ENCODE assay signal across 13 cellular contexts in genomic region chr17:27531469-27531948, GRCh38.
DNase-seq lines count a peak whose midpoint lies in the region; ATAC-seq and TF ChIP-seq lines count a peak whose summit lies in the region.
"Had no signal": no experiment of that assay in that cellular context is flagged by ENCODE, and none has a peak within 500 bp of the region (broad histone marks: within the 10 kb centered on the region; RNA-seq: fewer than 3 reads in every experiment).

No MANE protein-coding gene starts in this region.

- H3K36me3 ChIP-seq in breast epithelium: no peaks in the 10 kb centered on the region
- H3K36me3 ChIP-seq in mammary epithelial cell (ENCODE audit: insufficient read depth, low read length): no peaks in the 10 kb centered on the region
- H3K36me3 ChIP-seq in upper lobe of right lung: no peaks in the 10 kb centered on the region
- H3K36me3 ChIP-seq: heart left ventricle had no signal

- no peaks in the 10 kb centered on the region for H3K27me3 ChIP-seq in breast epithelium
- H3K27me3 ChIP-seq in mammary epithelial cell (ENCODE audit: insufficient read depth, low read length): peaks cover 3% of the 10 kb centered on the region
- no peaks in the 10 kb centered on the region for H3K27me3 ChIP-seq in layer of hippocampus (ENCODE audit: control insufficient read depth, insufficient read depth, low read length)
- H3K27me3 ChIP-seq in upper lobe of right lung: no peaks in the 10 kb centered on the region
- H3K27me3 ChIP-seq: heart left ventricle had no signal

- TF ChIP-seq CTCF in breast epithelium (IDR thresholded peaks at IDR 0.05) (no peak), mammary epithelial cell (conservative IDR thresholded peaks at IDR 0.05 in 1 of 2, IDR thresholded peaks at IDR 0.05 in 1 of 2; ENCODE audit: extremely low read depth in 1 of 2, insufficient read depth in 1 of 2, low read depth in 1 of 2, low read length in 2 of 2) (no peak), upper lobe of right lung (IDR thresholded peaks at IDR 0.05) (no peak)

- H3K9ac ChIP-seq in mammary epithelial cell (ENCODE audit: insufficient read depth, low read length): no peak overlapping the region

- dilution Hi-C loops in mammary epithelial cell (cut with HindIII; ENCODE audit: low sequenced_read_pairs): no loop called here

- no peak overlapping the region for H3K4me3 ChIP-seq in breast epithelium
- H3K4me3 ChIP-seq in mammary epithelial cell (replicated peaks in 1 of 3; ENCODE audit: insufficient read depth in 1 of 3, low read depth in 2 of 3, low read length in 3 of 3): no peak overlapping the region
- H3K4me3 ChIP-seq in upper lobe of right lung: no peak overlapping the region

- intact Hi-C loops in breast epithelium (cut with DNase I; ENCODE audit: low total_unique reads) (no loop called here), mammary epithelial cell (cut with micrococcal nuclease) (no loop called here), upper lobe of right lung (cut with DNase I) (no loop called here)

- in situ Hi-C loops in mammary epithelial cell (cut with MboI; ENCODE audit: low sequenced_read_pairs in 2 of 2): loop anchor here in 1 of 2 donors (25.0 kb wide), 1 partner anchor 444 kb away; no protein-coding TSS in a partner anchor

- CTCF ChIA-PET in mammary epithelial cell (lab: Charles Lee; ENCODE audit: low non-redundant PET): no interaction called here

- peak; percentile 2 for ATAC-seq in upper lobe of right lung
- ATAC-seq: T-cell had no signal

- no peak for TF ChIP-seq POLR2A in breast epithelium (IDR thresholded peaks at IDR 0.05)

- H3K4me1 ChIP-seq in breast epithelium: peaks cover 0 to 4% of the 10 kb centered on the region in 2 donors
- peaks cover 7% of the 10 kb centered on the region for H3K4me1 ChIP-seq in mammary epithelial cell (ENCODE audit: insufficient read depth, low read length)
- H3K4me1 ChIP-seq in upper lobe of right lung: peaks cover 82% of the 10 kb centered on the region

- peak overlapping the region; percentile 22 to 67 for H3K27ac ChIP-seq in breast epithelium
- H3K27ac ChIP-seq in mammary epithelial cell (ENCODE audit: insufficient read depth, low read depth, low read length): no peak overlapping the region
- peak overlapping the region; percentile 62 for H3K27ac ChIP-seq in layer of hippocampus (ENCODE audit: low read depth, low read length)
- peak overlapping the region; percentile 83 for H3K27ac ChIP-seq in upper lobe of right lung

- DNase-seq in breast epithelium (ENCODE audit: low spot score in 2 of 2) (no peak), mammary epithelial cell (no peak), NCI-H69 (lab: John Stamatoyannopoulos, UW) (peak; percentile 47), upper lobe of right lung (no peak), SW480 (ENCODE audit: low spot score) (no peak), NCI-H226 (no peak), occipital lobe (lab: John Stamatoyannopoulos, UW) (no peak)
- DNase-seq: activated T-cell treated with anti-CD3 and anti-CD28 coated beads, Interleukin-2, amount 50 U/mL, for 72 hours; cortex of kidney; heart left ventricle; NCI-H1930 had no signal

- WGBS in mammary epithelial cell (ENCODE audit: low coverage, missing lambda C conversion rate): 91% methylated on average over 5 of the region's 6 CpGs

- H2AFZ ChIP-seq in mammary epithelial cell (ENCODE audit: low read depth, low read length): no peak overlapping the region

- H3K9me3 ChIP-seq in breast epithelium: no peaks in the 10 kb centered on the region
- H3K9me3 ChIP-seq in mammary epithelial cell (replicated peaks; ENCODE audit: insufficient read depth, low read length): no peaks in the 10 kb centered on the region
- no peaks in the 10 kb centered on the region for H3K9me3 ChIP-seq in upper lobe of right lung
- H3K9me3 ChIP-seq: heart left ventricle had no signal

- H3K79me2 ChIP-seq in mammary epithelial cell (ENCODE audit: insufficient read depth, low read length): no peaks in the 10 kb centered on the region

- no peak overlapping the region for H3K4me2 ChIP-seq in mammary epithelial cell (ENCODE audit: insufficient read depth, low read depth, low read length)

- BruUV-seq in mammary epithelial cell (replicated peaks; lab: Mats Ljungman, UMichigan): no TSS peak

- no peaks in the 10 kb centered on the region for H4K20me1 ChIP-seq in mammary epithelial cell (ENCODE audit: insufficient read depth, low read length)
